In the genomic region with DNA sequence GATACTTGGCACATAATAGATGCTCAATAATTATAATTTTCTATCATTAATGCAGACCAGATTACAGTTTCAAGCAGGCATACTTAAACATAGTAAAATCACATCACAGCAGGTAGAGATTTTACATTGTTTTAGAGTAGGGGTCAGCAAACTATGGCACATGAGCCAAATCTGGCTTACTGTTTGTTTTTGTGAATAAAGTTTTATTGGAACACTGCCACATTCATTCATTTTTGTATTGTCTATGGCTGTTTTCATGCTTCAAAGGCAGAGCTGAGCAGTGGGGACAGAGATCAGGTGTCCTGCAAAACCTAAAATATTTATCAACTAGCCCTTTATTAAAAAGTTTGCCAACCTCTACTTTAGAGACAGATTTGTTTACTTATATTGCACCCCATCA, we compare ENCODE assay signal across 8 cellular contexts.
"Had no signal": no experiment of that assay in that cellular context is flagged by ENCODE, and none has a peak within 500 bp of the region (broad histone marks: within the 10 kb centered on the region; RNA-seq: fewer than 3 reads in every experiment).

No MANE protein-coding gene starts in this region.

- H3K4me2 ChIP-seq: KMS-11 had no signal

- H3K9ac ChIP-seq: KMS-11 had no signal

- ATAC-seq: HepG2 had no signal

- DNase-seq: IMR-90, Karpas-422, KBM-7, KG1 had no signal

- H3K27ac ChIP-seq: HL-60, KMS-11 had no signal

- FAIRE-seq: HepG2, HTR-8/SVneo had no signal
